In genomic region chr16:73058616-73059409, GRCh38 we compare ENCODE assay signal across 8 cellular contexts. TPM values are rescaled to one million over a fixed set of nuclear protein-coding genes. Genes with fewer than 3 reads are reported as not detected.
DNase-seq lines count a peak whose midpoint lies in the region; ATAC-seq, FAIRE-seq and TF ChIP-seq lines count a peak whose summit lies in the region.

No MANE protein-coding gene starts in this region.

- 0 to 1% (median 1%) methylated on average over 46 to 72 of the region's 72 CpGs for WGBS in spleen, 5 donors

- H3K4me3 ChIP-seq in spleen = peak overlapping the region; percentile 47 to 92 (median 73)

- H3K9me3 ChIP-seq in spleen = no peaks in the 10 kb centered on the region

- peak; percentile 65 for DNase-seq in 8988T
- DNase-seq in GM12891 (ENCODE audit: insufficient read length, low spot score) = peak; percentile 47
- peak; percentile 59 for DNase-seq in NCI-H345 (lab: John Stamatoyannopoulos, UW)
- DNase-seq in astrocyte of the hippocampus (ENCODE audit: low read depth, low spot score) = peak; percentile 76
- DNase-seq in islet precursor cell = peak; percentile 78
- DNase-seq in spleen = peak; percentile 86

- H3K27ac ChIP-seq in spleen = peak overlapping the region; percentile 48 to 91 (median 88)

- no peak for FAIRE-seq in GM12891 (lab: Jason Lieb, UNC)

- TF ChIP-seq POLR2A in GM12891 (IDR thresholded peaks at IDR 0.05; ENCODE audit: low read depth, low read length) (no peak), spleen (IDR thresholded peaks at IDR 0.05) (no peak)

- TF ChIP-seq CTCF in spleen (IDR thresholded peaks at IDR 0.05 in 8 of 11, conservative IDR thresholded peaks at IDR 0.05 in 3 of 11) = no peak

- no peaks in the 10 kb centered on the region for H3K36me3 ChIP-seq in spleen

- peaks cover 5 to 85% (median 46%) of the 10 kb centered on the region in 6 donors for H3K4me1 ChIP-seq in spleen

- peaks cover 0 to 64% (median 22%) of the 10 kb centered on the region in 7 donors for H3K27me3 ChIP-seq in spleen (replicated peaks in 1 of 7)

- ATAC-seq in HG02840 (IDR thresholded peaks at IDR 0.05; ENCODE audit: low FRiP score, unreplicated experiment) (peak; percentile 32), HG03097 (IDR thresholded peaks at IDR 0.05; ENCODE audit: low FRiP score, unreplicated experiment) (no peak)

- intact Hi-C loops in spleen (cut with DNase I; ENCODE audit: low total_unique reads) = loop anchor here (10.0 kb wide), 1 partner anchor 224 kb away; no protein-coding TSS in a partner anchor

TF ChIP-seq in GM12891, 5 proteins besides CTCF, POLR2A, EP300 and RAD21:
- TF ChIP-seq POU2F2 (IDR thresholded peaks at IDR 0.05; ENCODE audit: low read depth, low read length) = no peak
- TF ChIP-seq TAF1 (IDR thresholded peaks at IDR 0.05; ENCODE audit: low read depth, low read length) = no peak
- TF ChIP-seq PAX5 (IDR thresholded peaks at IDR 0.05; ENCODE audit: insufficient read depth, low read length, severe bottlenecking) = no peak
- TF ChIP-seq POLR2AphosphoS5 (IDR thresholded peaks at IDR 0.05; ENCODE audit: low read depth, low read length) = no peak
- no peak for TF ChIP-seq SPI1 (IDR thresholded peaks at IDR 0.05; ENCODE audit: low read depth, low read length)

RNA-seq across cellular contexts. Expression of gene ZFHX3, which starts 10.9 kb away (rescaled TPM):
- polyA plus RNA-seq in GM12891 (2012; ENCODE audit: low read depth, missing spikeins) = 2.8 TPM
- total RNA-seq in spleen = 10 to 100 TPM in 6 of 7 donors, 1 to 10 TPM in 1; 9.1 to 18.5 (median 12.5) TPM
- 1 to 10 TPM in 1 of 3 donors, under 1 TPM in 2; 0.47 to 1.5 (median 0.52) TPM for polyA plus RNA-seq in spleen
